ENCODE assay signal across 21 cellular contexts in genomic region chr7:88104732-88105131, GRCh38.
"Had no signal": no experiment of that assay in that cellular context is flagged by ENCODE, and none has a peak within 500 bp of the region (broad histone marks: within the 10 kb centered on the region; RNA-seq: fewer than 3 reads in every experiment).

No MANE protein-coding gene starts in this region.

- ATAC-seq: activated CD8-positive, alpha-beta memory T cell treated with anti-CD3 and anti-CD28 coated beads, Interleukin-2, amount 10 ng/mL, durations not matched to agents 7 days and 5 days; activated naive CD4-positive, alpha-beta T cell treated with anti-CD3 and anti-CD28 coated beads, Interleukin-2, amount 50 U/mL, for 72 hours; activated naive CD8-positive, alpha-beta T cell treated with anti-CD3 and anti-CD28 coated beads, Interleukin-2, amount 50 U/mL, for 24 hours; body of pancreas; WTC11 had no signal

- DNase-seq: activated CD4-positive, alpha-beta T cell treated with anti-CD3 and anti-CD28 coated beads for 48 hours; activated CD4-positive, alpha-beta T cell treated with anti-CD3 and anti-CD28 coated beads, Interleukin-2, amount 50 U/mL, for 4 hours; activated CD4-positive, CD25-positive, alpha-beta regulatory T cell treated with anti-CD3 and anti-CD28 coated beads, Interleukin-2, amount 50 U/mL, for 72 hours; activated CD8-positive, alpha-beta memory T cell treated with anti-CD3 and anti-CD28 coated beads, Interleukin-2, amount 10 ng/mL, durations not matched to agents 7 days and 5 days; activated effector memory CD4-positive, alpha-beta T cell treated with anti-CD3 and anti-CD28 coated beads, Interleukin-2, amount 50 U/mL, for 16 hours; activated naive CD4-positive, alpha-beta T cell treated with Interleukin-2 at 50 U/mL for 16 hours; activated naive CD8-positive, alpha-beta T cell treated with anti-CD3 and anti-CD28 coated beads, Interleukin-2, amount 50 U/mL, for 24 hours; activated T-cell treated with anti-CD3 and anti-CD28 coated beads, Interleukin-2, amount 50 U/mL, for 24 hours; amniotic stem cell; body of pancreas; central memory CD4-positive, alpha-beta T cell; KG1; NCI-H1048; NCI-H1417; NCI-H2029 treated with DMSO at 0.1 percent for 48 hours; NCI-H526; NCI-H774; Right ventricle myocardium superior; SJCRH30 had no signal
